ENCODE assay signal across 8 cellular contexts in genomic region chr9:121281614-121282291, GRCh38. TPM values are rescaled to one million over a fixed set of nuclear protein-coding genes. Genes with fewer than 3 reads are reported as not detected.
DNase-seq lines count a peak whose midpoint lies in the region; ATAC-seq lines count a peak whose summit lies in the region.

No MANE protein-coding gene starts in this region.

- peak; percentile 53 for ATAC-seq in Right ventricle myocardium inferior

- H3K27me3 Mint-ChIP-seq in CD8-positive, alpha-beta memory T cell, result peaks cover 0 to 3% of the 10 kb centered on the region in 2 donors

- H3K36me3 ChIP-seq in CD8-positive, alpha-beta memory T cell (ENCODE audit: insufficient read depth, low read length), result no peaks in the 10 kb centered on the region

- H3K4me3 ChIP-seq in CD8-positive, alpha-beta memory T cell (ENCODE audit: low read length), result no peak overlapping the region

- H3K27ac ChIP-seq in CD8-positive, alpha-beta memory T cell (ENCODE audit: low read depth, low read length), result no peak overlapping the region

- CTCF ChIA-PET in CD8-positive, alpha-beta memory T cell (lab: Charles Lee), result no interaction called here

- intact Hi-C loops in Right ventricle myocardium inferior (cut with DNase I), result loop anchor here (5.0 kb wide), 2 partner anchors 91 to 326 kb away; partner anchors contain the start of gene STOM

- no peak overlapping the region for H3K4me3 Mint-ChIP-seq in CD8-positive, alpha-beta memory T cell

- H3K27me3 ChIP-seq in CD8-positive, alpha-beta memory T cell (ENCODE audit: insufficient read depth, low read length, poor library complexity, severe bottlenecking), result no peaks in the 10 kb centered on the region

- H3K27ac Mint-ChIP-seq in CD8-positive, alpha-beta memory T cell, result no peak overlapping the region

- peaks cover 0 to 2% (median 0%) of the 10 kb centered on the region in 3 donors for H3K36me3 Mint-ChIP-seq in CD8-positive, alpha-beta memory T cell

- no peaks in the 10 kb centered on the region for H3K9me3 Mint-ChIP-seq in CD8-positive, alpha-beta memory T cell

- H3K4me1 ChIP-seq in CD8-positive, alpha-beta memory T cell (ENCODE audit: insufficient read depth, low read length), result no peaks in the 10 kb centered on the region

- no peaks in the 10 kb centered on the region for H3K9me3 ChIP-seq in CD8-positive, alpha-beta memory T cell (ENCODE audit: low read length)

- peaks cover 4 to 5% (median 4%) of the 10 kb centered on the region in 3 donors for H3K4me1 Mint-ChIP-seq in CD8-positive, alpha-beta memory T cell

- POLR2A ChIA-PET in CD8-positive, alpha-beta memory T cell (lab: Charles Lee), result no interaction called here

- DNase-seq in ELR (ENCODE audit: low read depth) (peak; percentile 75), RPMI7951 (ENCODE audit: low read depth) (peak; percentile 80), Right ventricle myocardium inferior (ENCODE audit: missing footprints) (peak; percentile 91), renal cortical epithelial cell (ENCODE audit: low read depth) (peak; percentile 92), AG08396 (ENCODE audit: low spot score) (no peak), amniotic stem cell (lab: John Stamatoyannopoulos, UW) (no peak)
- DNase-seq in activated CD4-positive, alpha-beta T cell treated with anti-CD3 and anti-CD28 coated beads, Interleukin-2, amount 50 U/mL, for 4 hours, result no peak
- DNase-seq in CD8-positive, alpha-beta memory T cell, result no peak

RNA-seq across cellular contexts. Expression of gene GSN, which starts 13.8 kb away (rescaled TPM):
- 229 and 317 TPM in 2 replicates for total RNA-seq in RPMI7951 (2014; rRNA removed; shearing (Covaris generic))
- total RNA-seq in Right ventricle myocardium inferior (966 TPM), renal cortical epithelial cell (591 and 645 TPM in 2 replicates)
- 1 to 10 TPM; 4.1 to 4.2 TPM for total RNA-seq in CD8-positive, alpha-beta memory T cell
- 6.3 TPM for polyA plus RNA-seq in CD8-positive, alpha-beta memory T cell

Comparison
In these comparisons a context has a peak if more than half of its experiments do, and no peak if none do; other contexts are left out.
1. DNase-seq: peak in ELR (single experiment), RPMI7951 (single experiment), Right ventricle myocardium inferior (single experiment) and renal cortical epithelial cell (single experiment); none in activated CD4-positive, alpha-beta T cell treated with anti-CD3 and anti-CD28 coated beads, Interleukin-2, amount 50 U/mL, for 4 hours (0 of 2), AG08396 (single experiment), amniotic stem cell (single experiment) and CD8-positive, alpha-beta memory T cell (0 of 5).
2. RNA of gene GSN, which starts 13.8 kb away (total RNA-seq): 966 TPM in Right ventricle myocardium inferior (single experiment), 591 to 645 TPM in renal cortical epithelial cell and 229 to 317 TPM in RPMI7951; 4.1 to 4.2 TPM in CD8-positive, alpha-beta memory T cell; every median in the first group is over 10 times any median in the second.